ENCODE assay signal across 11 cellular contexts in genomic region chr13:26011996-26012688, GRCh38. TPM values are rescaled to one million over a fixed set of nuclear protein-coding genes. Genes with fewer than 3 reads are reported as not detected.
DNase-seq lines count a peak whose midpoint lies in the region; ATAC-seq and TF ChIP-seq lines count a peak whose summit lies in the region.
"Had no signal": no experiment of that assay in that cellular context is flagged by ENCODE, and none has a peak within 500 bp of the region (broad histone marks: within the 10 kb centered on the region; RNA-seq: fewer than 3 reads in every experiment).

No MANE protein-coding gene starts in this region.

- no peaks in the 10 kb centered on the region for H3K27me3 ChIP-seq in ascending aorta
- peaks cover 0 to 3% of the 10 kb centered on the region in 2 donors for H3K27me3 ChIP-seq in stomach smooth muscle (ENCODE audit: control insufficient read depth in 1 of 2, insufficient read depth in 2 of 2, low read length in 2 of 2)

- peak overlapping the region in 1 of 2 donors; percentile 47 for H3K9ac ChIP-seq in stomach smooth muscle (ENCODE audit: low read length in 2 of 2)

- H3K27me3 Mint-ChIP-seq in naive thymus-derived CD8-positive, alpha-beta T cell = peaks cover 0 to 4% (median 0%) of the 10 kb centered on the region in 5 donors

- POLR2A ChIA-PET in naive thymus-derived CD8-positive, alpha-beta T cell (lab: Charles Lee) = interaction anchor here (1.0 to 2.4 kb wide), 7 partner anchors 32 to 137 kb away, joined by 3 to 9 read pairs (median 5); no protein-coding TSS in a partner anchor

- DNase-seq in activated CD4-positive, alpha-beta T cell treated with anti-CD3 and anti-CD28 coated beads for 24 hours (ENCODE audit: low read depth in 2 of 2) = peak; percentile 17 to 21
- no peak for DNase-seq in ascending aorta (ENCODE audit: low spot score in 2 of 2)
- DNase-seq in naive thymus-derived CD8-positive, alpha-beta T cell = peak; percentile 54 to 91 (median 82)

- no peaks in the 10 kb centered on the region for H3K9me3 ChIP-seq in ascending aorta
- no peaks in the 10 kb centered on the region for H3K9me3 ChIP-seq in stomach smooth muscle (ENCODE audit: control insufficient read depth in 2 of 2, low read length in 2 of 2)
- H3K9me3 ChIP-seq: HAP-1 had no signal

- H3K4me3 ChIP-seq in ascending aorta (peak overlapping the region; percentile 27 to 35), stomach smooth muscle (ENCODE audit: low read length in 2 of 2) (peak overlapping the region; percentile 13 to 71)
- H3K4me3 ChIP-seq: HAP-1, SK-N-MC had no signal

- TF ChIP-seq CTCF in ascending aorta (IDR thresholded peaks at IDR 0.05) = no peak

- intact Hi-C loops in ascending aorta (cut with DNase I) = no loop called here

- peak overlapping the region; percentile 81 to 95 (median 88) for H3K4me3 Mint-ChIP-seq in naive thymus-derived CD8-positive, alpha-beta T cell
- H3K4me3 Mint-ChIP-seq: mesothelial cell of epicardium had no signal

- H3K36me3 ChIP-seq in ascending aorta = no peaks in the 10 kb centered on the region
- no peaks in the 10 kb centered on the region for H3K36me3 ChIP-seq in stomach smooth muscle (ENCODE audit: control insufficient read depth in 2 of 2, insufficient read depth in 2 of 2, low read length in 2 of 2)
- H3K36me3 ChIP-seq: HAP-1 had no signal

- H3K4me1 Mint-ChIP-seq in naive thymus-derived CD8-positive, alpha-beta T cell = peaks cover 17 to 59% (median 39%) of the 10 kb centered on the region in 4 donors

- H3K9me3 Mint-ChIP-seq in naive thymus-derived CD8-positive, alpha-beta T cell = peaks cover 0 to 6% (median 0%) of the 10 kb centered on the region in 9 donors

- no peak overlapping the region for H3K27ac ChIP-seq in ascending aorta
- no peak overlapping the region for H3K27ac ChIP-seq in stomach smooth muscle (ENCODE audit: low read length)
- H3K27ac ChIP-seq: SK-N-MC had no signal

- H3K4me1 ChIP-seq in ascending aorta (no peaks in the 10 kb centered on the region), stomach smooth muscle (ENCODE audit: control insufficient read depth, insufficient read depth, low read length) (peaks cover 3% of the 10 kb centered on the region)
- H3K4me1 ChIP-seq: HAP-1 had no signal

- peak overlapping the region; percentile 85 to 98 (median 96) for H3K27ac Mint-ChIP-seq in naive thymus-derived CD8-positive, alpha-beta T cell
- H3K27ac Mint-ChIP-seq: mesothelial cell of epicardium had no signal

- ATAC-seq in naive thymus-derived CD8-positive, alpha-beta T cell = peak; percentile 96 to 98
- ATAC-seq in GM18861 (IDR thresholded peaks at IDR 0.05; ENCODE audit: unreplicated experiment) (no peak), GM18867 (IDR thresholded peaks at IDR 0.05; ENCODE audit: unreplicated experiment) (no peak), HG02852 (IDR thresholded peaks at IDR 0.05; ENCODE audit: unreplicated experiment) (no peak), HG03135 (IDR thresholded peaks at IDR 0.05; ENCODE audit: unreplicated experiment) (no peak)

- H3K36me3 Mint-ChIP-seq in naive thymus-derived CD8-positive, alpha-beta T cell = peaks cover 3 to 11% (median 8%) of the 10 kb centered on the region in 3 donors

RNA-seq across cellular contexts. Expression of gene SHISA2, which starts 39.7 kb away (rescaled TPM):
- total RNA-seq in ascending aorta = not detected
- total RNA-seq in naive thymus-derived CD8-positive, alpha-beta T cell = 1 to 10 TPM; 1.1 to 1.5 TPM
- 1 to 10 TPM in 1 of 3 donors, under 1 TPM in 2; 0.37 to 1.8 (median 0.58) TPM for polyA plus RNA-seq in naive thymus-derived CD8-positive, alpha-beta T cell

Comparison
In these comparisons a context has a peak if more than half of its experiments do, and no peak if none do; other contexts are left out.
1. DNase-seq: peak in activated CD4-positive, alpha-beta T cell treated with anti-CD3 and anti-CD28 coated beads for 24 hours (2 of 2) and naive thymus-derived CD8-positive, alpha-beta T cell (10 of 10); none in ascending aorta (0 of 2).
2. ATAC-seq: peak in naive thymus-derived CD8-positive, alpha-beta T cell (2 of 2); none in GM18861 (single experiment), GM18867 (single experiment), HG02852 (single experiment) and HG03135 (single experiment).